20 cellular contexts compared by ENCODE assay signal in genomic region chr9:18115131-18115530, GRCh38.
"Had no signal": no experiment of that assay in that cellular context is flagged by ENCODE, and none has a peak within 500 bp of the region (broad histone marks: within the 10 kb centered on the region; RNA-seq: fewer than 3 reads in every experiment).

No MANE protein-coding gene starts in this region.

- H3K27ac Mint-ChIP-seq: activated CD4-positive, alpha-beta T cell treated with anti-CD3 and anti-CD28 coated beads, Interleukin-2, amount 10 ng/mL, durations not matched to agents 24 days and 14 days; activated CD8-positive, alpha-beta T cell treated with anti-CD3 and anti-CD28 coated beads, Interleukin-2, amount 10 ng/mL, durations not matched to agents 7 days and 5 days; activated naive CD4-positive, alpha-beta T cell treated with anti-CD3 and anti-CD28 coated beads, Interleukin-2, amount 50 U/mL, for 72 hours; activated T-cell treated with anti-CD3 and anti-CD28 coated beads, Interleukin-2, amount 50 U/mL, for 72 hours; stimulated activated naive B cell treated with anti-CD40 and anti-IgM and Interleukin-4, amounts not matched to agents 10 μg/mL and 1 μg/mL and 100 μg/mL, for 72 hours had no signal

- H3K27ac ChIP-seq: left ventricle myocardium inferior, transverse colon had no signal

- H3K27me3 ChIP-seq: transverse colon had no signal

- H3K4me1 Mint-ChIP-seq: activated CD4-positive, alpha-beta T cell treated with anti-CD3 and anti-CD28 coated beads, Interleukin-2, amount 10 ng/mL, durations not matched to agents 24 days and 14 days; stimulated activated naive B cell treated with anti-CD40 and anti-IgM and Interleukin-4, amounts not matched to agents 10 μg/mL and 1 μg/mL and 100 μg/mL, for 72 hours had no signal

- H3K9me3 ChIP-seq: left ventricle myocardium inferior, transverse colon had no signal

- DNase-seq: activated CD4-positive, alpha-beta T cell treated with anti-CD3 and anti-CD28 coated beads, Interleukin-2, amount 10 ng/mL, durations not matched to agents 24 days and 14 days; activated CD4-positive, CD25-positive, alpha-beta regulatory T cell; activated CD8-positive, alpha-beta memory T cell treated with anti-CD3 and anti-CD28 coated beads, Interleukin-2, amount 50 U/mL, for 4 hours; activated CD8-positive, alpha-beta T cell treated with anti-CD3 and anti-CD28 coated beads, Interleukin-2, amount 10 ng/mL, durations not matched to agents 7 days and 5 days; activated gamma-delta T cell; activated T-cell treated with anti-CD3 and anti-CD28 coated beads, Interleukin-2, amount 50 U/mL, for 72 hours; amniotic stem cell; central memory CD4-positive, alpha-beta T cell; effector CD8-positive, alpha-beta T cell; hippocampal formation; kidney; left ventricle myocardium inferior; mesenchymal stem cell; stimulated activated CD4-positive, alpha-beta T cell treated with anti-CD3 and anti-CD28 coated beads, Interleukin-15, amount 100 ng/mL, for 24 hours; stimulated activated CD4-positive, alpha-beta T cell treated with anti-CD3 and anti-CD28 coated beads, Interleukin-4, amount 100 ng/mL, for 1 hour; stimulated activated naive B cell treated with anti-CD40 and anti-IgM and Interleukin-4, amounts not matched to agents 10 μg/mL and 1 μg/mL and 100 μg/mL, for 72 hours; SW 1271; transverse colon had no signal

- H3K4me1 ChIP-seq: left ventricle myocardium inferior, transverse colon had no signal

- H3K4me3 ChIP-seq: left ventricle myocardium inferior, transverse colon had no signal

- H3K36me3 ChIP-seq: left ventricle myocardium inferior, transverse colon had no signal

- H3K9me3 Mint-ChIP-seq: activated CD4-positive, alpha-beta T cell treated with anti-CD3 and anti-CD28 coated beads, Interleukin-2, amount 10 ng/mL, durations not matched to agents 24 days and 14 days; brain had no signal

- H3K36me3 Mint-ChIP-seq: activated naive CD4-positive, alpha-beta T cell treated with anti-CD3 and anti-CD28 coated beads, Interleukin-2, amount 50 U/mL, for 72 hours; brain; stimulated activated naive B cell treated with anti-CD40 and anti-IgM and Interleukin-4, amounts not matched to agents 10 μg/mL and 1 μg/mL and 100 μg/mL, for 72 hours had no signal

- H3K4me3 Mint-ChIP-seq: activated CD4-positive, alpha-beta T cell treated with anti-CD3 and anti-CD28 coated beads, Interleukin-2, amount 10 ng/mL, durations not matched to agents 24 days and 14 days; activated CD8-positive, alpha-beta T cell treated with anti-CD3 and anti-CD28 coated beads, Interleukin-2, amount 10 ng/mL, durations not matched to agents 7 days and 5 days; activated T-cell treated with anti-CD3 and anti-CD28 coated beads, Interleukin-2, amount 50 U/mL, for 72 hours; stimulated activated naive B cell treated with anti-CD40 and anti-IgM and Interleukin-4, amounts not matched to agents 10 μg/mL and 1 μg/mL and 100 μg/mL, for 72 hours had no signal

- H3K27me3 Mint-ChIP-seq: activated CD4-positive, alpha-beta T cell treated with anti-CD3 and anti-CD28 coated beads, Interleukin-2, amount 10 ng/mL, durations not matched to agents 24 days and 14 days; stimulated activated naive B cell treated with anti-CD40 and anti-IgM and Interleukin-4, amounts not matched to agents 10 μg/mL and 1 μg/mL and 100 μg/mL, for 72 hours had no signal
